ENCODE assay signal across 2 cellular contexts in genomic region chr17:62064791-62065563, GRCh38.
TF ChIP-seq lines count a peak whose summit lies in the region.

Gene MED13 (minus strand): TSS chr17:62065278. CDS start chr17:62065205, 73 bp downstream.

TF ChIP-seq in HCT116, 20 proteins besides CTCF, POLR2A, EP300 and RAD21 (continued from another document):
- TF ChIP-seq FOSL1 (IDR thresholded peaks at IDR 0.05; ENCODE audit: low read depth) (no peak), JUND (IDR thresholded peaks at IDR 0.05) (no peak), TCF7L2 (IDR thresholded peaks at IDR 0.05; ENCODE audit: borderline replicate concordance, extremely low read depth, insufficient read depth, insufficient read length) (no peak), SIN3A (IDR thresholded peaks at IDR 0.05; ENCODE audit: low read depth) (0 out of 2 replicates have a peak, but pooled peaks have one; percentile 21), CBX3 (IDR thresholded peaks at IDR 0.05; ENCODE audit: low read depth) (no peak), EZH2phosphoT487 (IDR thresholded peaks at IDR 0.05; ENCODE audit: borderline replicate concordance) (no peak), SRF (IDR thresholded peaks at IDR 0.05; ENCODE audit: low read depth) (no peak), CEBPB (IDR thresholded peaks at IDR 0.05; ENCODE audit: low read depth) (no peak), ELF1 (IDR thresholded peaks at IDR 0.05; ENCODE audit: borderline replicate concordance, low read depth) (no peak), ATF3 (IDR thresholded peaks at IDR 0.05) (no peak), REST (IDR thresholded peaks at IDR 0.05; ENCODE audit: low read depth) (no peak), ZFX (IDR thresholded peaks at IDR 0.05) (peak; percentile 35; the same call in 1 of the 2 replicates), ZNF274 (IDR thresholded peaks at IDR 0.05; ENCODE audit: low read depth, low read length) (no peak), SP1 (IDR thresholded peaks at IDR 0.05; ENCODE audit: low read depth) (no peak), YY1 (IDR thresholded peaks at IDR 0.05; ENCODE audit: extremely low read depth, insufficient replicate concordance, low read depth, low read length) (peak; percentile 87), EGR1 (IDR thresholded peaks at IDR 0.05; ENCODE audit: low read depth) (no peak), POLR2AphosphoS5 (IDR thresholded peaks at IDR 0.05; ENCODE audit: low read depth, low read length) (0 out of 2 replicates have a peak, but pooled peaks have one; percentile 36)
- TF ChIP-seq, protein P1, sequence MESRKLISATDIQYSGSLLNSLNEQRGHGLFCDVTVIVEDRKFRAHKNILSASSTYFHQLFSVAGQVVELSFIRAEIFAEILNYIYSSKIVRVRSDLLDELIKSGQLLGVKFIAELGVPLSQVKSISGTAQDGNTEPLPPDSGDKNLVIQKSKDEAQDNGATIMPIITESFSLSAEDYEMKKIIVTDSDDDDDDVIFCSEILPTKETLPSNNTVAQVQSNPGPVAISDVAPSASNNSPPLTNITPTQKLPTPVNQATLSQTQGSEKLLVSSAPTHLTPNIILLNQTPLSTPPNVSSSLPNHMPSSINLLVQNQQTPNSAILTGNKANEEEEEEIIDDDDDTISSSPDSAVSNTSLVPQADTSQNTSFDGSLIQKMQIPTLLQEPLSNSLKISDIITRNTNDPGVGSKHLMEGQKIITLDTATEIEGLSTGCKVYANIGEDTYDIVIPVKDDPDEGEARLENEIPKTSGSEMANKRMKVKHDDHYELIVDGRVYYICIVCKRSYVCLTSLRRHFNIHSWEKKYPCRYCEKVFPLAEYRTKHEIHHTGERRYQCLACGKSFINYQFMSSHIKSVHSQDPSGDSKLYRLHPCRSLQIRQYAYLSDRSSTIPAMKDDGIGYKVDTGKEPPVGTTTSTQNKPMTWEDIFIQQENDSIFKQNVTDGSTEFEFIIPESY (IDR thresholded peaks at IDR 0.05; ENCODE audit: extremely low read depth, insufficient replicate concordance, low read length): no peak
- TF ChIP-seq, protein P2, sequence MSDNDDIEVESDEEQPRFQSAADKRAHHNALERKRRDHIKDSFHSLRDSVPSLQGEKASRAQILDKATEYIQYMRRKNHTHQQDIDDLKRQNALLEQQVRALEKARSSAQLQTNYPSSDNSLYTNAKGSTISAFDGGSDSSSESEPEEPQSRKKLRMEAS (IDR thresholded peaks at IDR 0.05): no peak

TF ChIP-seq in endothelial cell of umbilical vein, 7 proteins besides CTCF, POLR2A, EP300 and RAD21:
- TF ChIP-seq, protein P2 (IDR thresholded peaks at IDR 0.05; ENCODE audit: insufficient read depth, insufficient read length): no peak
- TF ChIP-seq POLR2AphosphoS5 (IDR thresholded peaks at IDR 0.05; ENCODE audit: insufficient read depth, low read depth, low read length) (peak; percentile 8), FOS (IDR thresholded peaks at IDR 0.05; ENCODE audit: borderline replicate concordance, insufficient read depth, low read length) (no peak)
